Comparison of ENCODE assay signal across 11 cellular contexts in genomic region chr11:58058276-58059010, GRCh38. TPM values are rescaled to one million over a fixed set of nuclear protein-coding genes. Genes with fewer than 3 reads are reported as not detected.
DNase-seq lines count a peak whose midpoint lies in the region; ATAC-seq, FAIRE-seq and TF ChIP-seq lines count a peak whose summit lies in the region.
"Had no signal": no experiment of that assay in that cellular context is flagged by ENCODE, and none has a peak within 500 bp of the region (broad histone marks: within the 10 kb centered on the region; RNA-seq: fewer than 3 reads in every experiment).

No MANE protein-coding gene starts in this region.

- no peaks in the 10 kb centered on the region for H3K9me1 ChIP-seq in K562 (ENCODE audit: control insufficient read depth, insufficient read depth, low read length)

- H2AFZ ChIP-seq in K562 (ENCODE audit: low read depth, low read length), result no peak overlapping the region
- H2AFZ ChIP-seq in mesenchymal stem cell (ENCODE audit: low read depth, low read length), result no peak overlapping the region

- H2BK120ac ChIP-seq in mesenchymal stem cell (ENCODE audit: low read depth, low read length), result no peak overlapping the region

- no TSS peak for BruUV-seq in K562 (replicated peaks; lab: Mats Ljungman, UMichigan)

- no peaks in the 10 kb centered on the region for H3K9me3 ChIP-seq in K562 (replicated peaks; ENCODE audit: control insufficient read depth, insufficient read depth, low read depth, low read length)
- no peaks in the 10 kb centered on the region for H3K9me3 ChIP-seq in mesenchymal stem cell (ENCODE audit: control insufficient read depth, low read length)
- H3K9me3 ChIP-seq in aorta (ENCODE audit: control insufficient read depth, low read length), result no peaks in the 10 kb centered on the region
- no peaks in the 10 kb centered on the region for H3K9me3 ChIP-seq in adrenal gland (replicated peaks in 1 of 3)

- H3K36me3 ChIP-seq in K562 (ENCODE audit: control insufficient read depth, insufficient read depth, low read length), result no peaks in the 10 kb centered on the region
- no peaks in the 10 kb centered on the region for H3K36me3 ChIP-seq in mesenchymal stem cell (ENCODE audit: control insufficient read depth in 1 of 2, insufficient read depth in 2 of 2, low read depth in 1 of 2, low read length in 2 of 2)
- H3K36me3 ChIP-seq in aorta (ENCODE audit: control insufficient read depth in 1 of 2, insufficient read depth in 2 of 2, low read length in 1 of 2), result no peaks in the 10 kb centered on the region
- no peaks in the 10 kb centered on the region for H3K36me3 ChIP-seq in adrenal gland (replicated peaks in 1 of 2)

- no peak for TF ChIP-seq RAD21 in K562 (CRISPR knock-in tag; conservative IDR thresholded peaks at IDR 0.05 in 1 of 2, IDR thresholded peaks at IDR 0.05 in 1 of 2)

- peak overlapping the region; percentile 84 for H2BK5ac ChIP-seq in mesenchymal stem cell (ENCODE audit: low read depth, low read length, poor library complexity, severe bottlenecking)

- TF ChIP-seq EP300 in K562 (IDR thresholded peaks at IDR 0.05; ENCODE audit: low read length), result no peak

- POLR2A ChIA-PET in K562 (lab: Yijun Ruan, JAX), result interaction anchor here (0.5 kb wide), 2 partner anchors 35 to 424 kb away, joined by 3 read pairs; no protein-coding TSS in a partner anchor

- whole genome bisulfite sequencing in K562 (ENCODE audit: insufficient coverage, low coverage, missing lambda C conversion rate), result 4% methylated on average over 13 of the region's 13 CpGs
- WGBS in mesenchymal stem cell, result 67% methylated on average over 10 of the region's 13 CpGs
- 36% methylated on average over 13 of the region's 13 CpGs for WGBS in aorta, 2 donors
- 65 to 79% (median 75%) methylated on average over 6 to 13 of the region's 13 CpGs for WGBS in adrenal gland, 4 donors

- no peak overlapping the region for H4K8ac ChIP-seq in mesenchymal stem cell (ENCODE audit: low read length)

- no peak overlapping the region for H3K18ac ChIP-seq in mesenchymal stem cell (ENCODE audit: low read depth in 1 of 2, low read length in 2 of 2)

- H2BK15ac ChIP-seq in mesenchymal stem cell (ENCODE audit: low read depth, poor library complexity, severe bottlenecking), result no peak overlapping the region

- in situ Hi-C loops in K562 (cut with MboI), result no loop called here

- no peak overlapping the region for H3K4me3 ChIP-seq in K562
- no peak overlapping the region for H3K4me3 ChIP-seq in mesenchymal stem cell (ENCODE audit: insufficient read depth in 1 of 2, low read depth in 1 of 2, low read length in 2 of 2)
- H3K4me3 ChIP-seq in aorta (ENCODE audit: low read length in 2 of 2), result no peak overlapping the region
- no peak overlapping the region for H3K4me3 ChIP-seq in adrenal gland

- DNase-seq in Right ventricle myocardium superior (no peak), cardiac septum (ENCODE audit: low spot score) (no peak), K562 (ENCODE audit: extremely low read depth in 1 of 4, low spot score in 3 of 4) (no peak), mesenchymal stem cell (no peak), aorta (peak; percentile 56 to 78), T-helper 1 cell (no peak), adrenal gland (no peak), NCI-H2107 treated with DMSO at 0.1 percent for 48 hours (lab: John Stamatoyannopoulos, UW; ENCODE audit: unreplicated experiment) (no peak)
- DNase-seq: activated T-cell treated with anti-CD3 and anti-CD28 coated beads, Interleukin-2, amount 50 U/mL, for 4 hours had no signal

- H3K9ac ChIP-seq in K562 (ENCODE audit: insufficient read depth in 1 of 2, low read depth in 2 of 2, low read length in 2 of 2), result no peak overlapping the region
- H3K9ac ChIP-seq in mesenchymal stem cell (ENCODE audit: low read length), result peak overlapping the region; percentile 69

- H3K14ac ChIP-seq in mesenchymal stem cell (ENCODE audit: low read length in 2 of 2), result no peak overlapping the region

- H3K4ac ChIP-seq in mesenchymal stem cell (ENCODE audit: low read depth in 1 of 2, low read length in 2 of 2), result no peak overlapping the region

- no peaks in the 10 kb centered on the region for H3K79me2 ChIP-seq in K562 (ENCODE audit: control insufficient read depth, insufficient read depth, low read length)

- no peak overlapping the region for H4K91ac ChIP-seq in mesenchymal stem cell (ENCODE audit: low read length)

- H3K27me3 ChIP-seq in K562 (ENCODE audit: control insufficient read depth in 2 of 2, insufficient read depth in 2 of 2, low read length in 2 of 2) (no peaks in the 10 kb centered on the region), mesenchymal stem cell (ENCODE audit: control insufficient read depth in 1 of 2, insufficient read depth in 1 of 2, low read length in 2 of 2) (no peaks in the 10 kb centered on the region), aorta (ENCODE audit: control insufficient read depth in 1 of 2, insufficient read depth in 2 of 2, low read length in 1 of 2) (no peaks in the 10 kb centered on the region), adrenal gland (no peaks in the 10 kb centered on the region)

- no peaks in the 10 kb centered on the region for H3K79me1 ChIP-seq in mesenchymal stem cell (replicated peaks; ENCODE audit: low read length, poor library complexity, severe bottlenecking)

- H3K4me1 ChIP-seq in K562 (replicated peaks in 1 of 2; ENCODE audit: control insufficient read depth in 2 of 2, insufficient read depth in 2 of 2, low read length in 2 of 2), result no peaks in the 10 kb centered on the region
- H3K4me1 ChIP-seq in mesenchymal stem cell (ENCODE audit: control insufficient read depth, insufficient read depth, low read depth, low read length), result peaks cover 17% of the 10 kb centered on the region
- no peaks in the 10 kb centered on the region for H3K4me1 ChIP-seq in aorta (ENCODE audit: control insufficient read depth in 1 of 2, insufficient read depth in 2 of 2, low read length in 2 of 2)
- H3K4me1 ChIP-seq in adrenal gland (replicated peaks in 1 of 2), result no peaks in the 10 kb centered on the region

- H2AK5ac ChIP-seq in mesenchymal stem cell (ENCODE audit: low read length, severe bottlenecking), result peak overlapping the region; percentile 97

- no peak overlapping the region for H2BK12ac ChIP-seq in mesenchymal stem cell (ENCODE audit: low read length in 2 of 2)

- H3K23ac ChIP-seq in mesenchymal stem cell (ENCODE audit: low read length in 2 of 2), result no peak overlapping the region

- TF ChIP-seq POLR2A in K562 (conservative IDR thresholded peaks at IDR 0.05) (no peak), adrenal gland (IDR thresholded peaks at IDR 0.05) (no peak)

- TF ChIP-seq CTCF in K562 (IDR thresholded peaks at IDR 0.05 in 2 of 3, conservative IDR thresholded peaks at IDR 0.05 in 1 of 3; ENCODE audit: insufficient read depth in 2 of 3, low read depth in 1 of 3, low read length in 3 of 3), result no peak
- TF ChIP-seq CTCF in adrenal gland (IDR thresholded peaks at IDR 0.05), result no peak

- no peak for FAIRE-seq in K562 (lab: Jason Lieb, UNC)
- FAIRE-seq: endometrium had no signal

- H4K20me1 ChIP-seq in K562 (replicated peaks; ENCODE audit: control insufficient read depth, insufficient read depth, low read length), result no peaks in the 10 kb centered on the region

- intact Hi-C loops in Right ventricle myocardium superior (cut with DNase I) (no loop called here), cardiac septum (cut with DNase I) (no loop called here), K562 (cut with micrococcal nuclease) (no loop called here), aorta (cut with DNase I) (no loop called here), adrenal gland (cut with DNase I) (no loop called here)

- CTCF ChIA-PET in K562 (lab: Yijun Ruan, JAX; ENCODE audit: low intra/inter-chr PET ratio), result no interaction called here

- ATAC-seq in Right ventricle myocardium superior (ENCODE audit: poor library complexity) (peak; percentile 57), K562 (no peak), aorta (ENCODE audit: low FRiP score) (peak; percentile 15)
- ATAC-seq: activated T-cell treated with anti-CD3 and anti-CD28 coated beads, Interleukin-2, amount 50 U/mL, for 4 hours had no signal

- H3K4me2 ChIP-seq in K562 (ENCODE audit: insufficient read depth, low read length) (no peak overlapping the region), mesenchymal stem cell (ENCODE audit: low read length, poor library complexity, severe bottlenecking) (no peak overlapping the region)

- H3K27ac ChIP-seq in K562 (ENCODE audit: extremely low read depth, low read depth, low read length) (no peak overlapping the region), mesenchymal stem cell (ENCODE audit: low read length, poor library complexity, severe bottlenecking) (peak overlapping the region; percentile 93), aorta (ENCODE audit: low read depth in 1 of 2, low read length in 2 of 2) (peak overlapping the region; percentile 7 to 52), adrenal gland (peak overlapping the region in 2 of 5 donors; percentile 26 to 80)

RNA-seq across cellular contexts. Expression of gene OR6Q1, which starts 27.7 kb away (rescaled TPM):
- not detected for total RNA-seq in Right ventricle myocardium superior
- total RNA-seq in cardiac septum, result not detected
- total RNA-seq in K562 (2011; cell fraction: chromatin; rRNA removed; ENCODE audit: low replicate concordance), result not detected in 2 replicates
- not detected in 2 replicates for total RNA-seq in K562 (2011; cell fraction: nucleolus; rRNA removed)
- total RNA-seq in K562 (2011; cell fraction: nucleoplasm; rRNA removed), result not detected in 2 replicates
- not detected in 2 replicates for total RNA-seq in K562 (2014; rRNA removed)
- not detected in 2 replicates for total RNA-seq in K562 (2014; rRNA removed; fragmentation: Illumina TruSeq; extraction: Trizol)
- total RNA-seq in K562 (2015; rRNA removed; fragmentation: Illumina TruSeq; extraction: Trizol), result not detected in 2 replicates
- total RNA-seq in K562 (2021), result not detected in 2 replicates
- not detected in 2 replicates for polyA plus RNA-seq in K562 (2011; rRNA removed)
- polyA plus RNA-seq in K562 (2011; cell fraction: cytosol; rRNA removed), result not detected in 2 replicates
- polyA plus RNA-seq in K562 (2011; cell fraction: nucleus; rRNA removed), result not detected in 2 replicates
- not detected in 2 replicates for polyA plus RNA-seq in K562 (2012)
- polyA plus RNA-seq in K562 (2014; fragmentation: Illumina TruSeq; extraction: Trizol), result not detected in 2 replicates
- not detected for polyA plus RNA-seq in K562 (2014; fragmentation: Nextera tagmentation; extraction: Ambion mirVana)
- not detected in 2 replicates for polyA plus RNA-seq in K562 (2014; rRNA removed)
- not detected in 2 replicates for polyA minus RNA-seq in K562 (2011; rRNA and poly(A)+ RNA removed)
- not detected in 2 replicates for polyA minus RNA-seq in K562 (2011; cell fraction: cytosol; rRNA and poly(A)+ RNA removed)
- not detected in 2 replicates for polyA minus RNA-seq in K562 (2011; cell fraction: nucleus; rRNA and poly(A)+ RNA removed)
- polyA plus RNA-seq in mesenchymal stem cell (2013, experiment 1 of 2), result not detected
- not detected for polyA plus RNA-seq in mesenchymal stem cell (2013, experiment 2 of 2)
- not detected for total RNA-seq in aorta
- polyA plus RNA-seq in aorta, result not detected
- not detected for total RNA-seq in adrenal gland
- not detected for polyA plus RNA-seq in adrenal gland
- total RNA-seq: activated T-cell treated with anti-CD3 and anti-CD28 coated beads, Interleukin-2, amount 50 U/mL, for 4 hours; mononuclear cell had no signal

RNA-seq across cellular contexts. Expression of gene OR9Q1, which starts 34.8 kb away (rescaled TPM):
- not detected for total RNA-seq in Right ventricle myocardium superior
- total RNA-seq in cardiac septum, result not detected
- not detected in 2 replicates for total RNA-seq in K562 (2011; cell fraction: chromatin; rRNA removed; ENCODE audit: low replicate concordance)
- not detected in 2 replicates for total RNA-seq in K562 (2011; cell fraction: nucleolus; rRNA removed)
- total RNA-seq in K562 (2011; cell fraction: nucleoplasm; rRNA removed), result not detected in 2 replicates
- not detected in 2 replicates for total RNA-seq in K562 (2014; rRNA removed)
- not detected in 2 replicates for total RNA-seq in K562 (2014; rRNA removed; fragmentation: Illumina TruSeq; extraction: Trizol)
- not detected in 2 replicates for total RNA-seq in K562 (2015; rRNA removed; fragmentation: Illumina TruSeq; extraction: Trizol)
- not detected in 2 replicates for total RNA-seq in K562 (2021)
- not detected in 2 replicates for polyA plus RNA-seq in K562 (2011; rRNA removed)
- not detected in 2 replicates for polyA plus RNA-seq in K562 (2011; cell fraction: cytosol; rRNA removed)
- not detected in 2 replicates for polyA plus RNA-seq in K562 (2011; cell fraction: nucleus; rRNA removed)
- polyA plus RNA-seq in K562 (2012), result not detected in 2 replicates
- not detected in 2 replicates for polyA plus RNA-seq in K562 (2014; fragmentation: Illumina TruSeq; extraction: Trizol)
- not detected for polyA plus RNA-seq in K562 (2014; fragmentation: Nextera tagmentation; extraction: Ambion mirVana)
- polyA plus RNA-seq in K562 (2014; rRNA removed), result not detected in 2 replicates
- polyA minus RNA-seq in K562 (2011; rRNA and poly(A)+ RNA removed), result not detected in 2 replicates
- polyA minus RNA-seq in K562 (2011; cell fraction: cytosol; rRNA and poly(A)+ RNA removed), result not detected in 2 replicates
- not detected in 2 replicates for polyA minus RNA-seq in K562 (2011; cell fraction: nucleus; rRNA and poly(A)+ RNA removed)
- polyA plus RNA-seq in mesenchymal stem cell (2013, experiment 1 of 2), result not detected
- polyA plus RNA-seq in mesenchymal stem cell (2013, experiment 2 of 2), result not detected
- not detected for total RNA-seq in aorta
- not detected for polyA plus RNA-seq in aorta
- not detected for total RNA-seq in adrenal gland
- polyA plus RNA-seq in adrenal gland, result not detected
- total RNA-seq: activated T-cell treated with anti-CD3 and anti-CD28 coated beads, Interleukin-2, amount 50 U/mL, for 4 hours; mononuclear cell had no signal

Comparison
In these comparisons a context has a peak if more than half of its experiments do, and no peak if none do; other contexts are left out.
1. DNase-seq: peak in aorta (2 of 2); none in Right ventricle myocardium superior (single experiment), cardiac septum (single experiment), K562 (0 of 4), mesenchymal stem cell (single experiment), T-helper 1 cell (0 of 5), adrenal gland (0 of 7) and NCI-H2107 treated with DMSO at 0.1 percent for 48 hours (single experiment).